ENCODE assay signal across 11 cellular contexts in the genomic region with DNA sequence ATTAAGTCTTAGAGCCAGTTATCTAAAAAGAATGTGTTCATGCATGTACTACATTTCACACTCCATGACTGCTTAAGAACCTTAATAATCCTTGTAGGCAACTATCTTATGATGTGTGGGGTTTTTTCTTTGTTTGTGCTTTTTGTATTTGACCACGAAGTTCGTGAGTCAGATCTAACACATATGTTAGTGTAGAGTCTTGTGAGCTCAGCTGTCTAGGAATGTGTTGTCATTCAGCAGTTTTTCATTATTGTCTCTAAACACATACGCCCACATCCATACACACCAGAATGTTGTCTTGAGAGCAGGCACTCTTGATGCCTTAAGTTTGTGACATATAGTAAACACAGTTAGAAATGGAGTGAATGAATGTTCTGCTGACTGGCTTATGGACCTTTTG. TPM values are rescaled to one million over a fixed set of nuclear protein-coding genes. Genes with fewer than 3 reads are reported as not detected.
DNase-seq lines count a peak whose midpoint lies in the region; ATAC-seq and TF ChIP-seq lines count a peak whose summit lies in the region.
"Had no signal": no experiment of that assay in that cellular context is flagged by ENCODE, and none has a peak within 500 bp of the region (broad histone marks: within the 10 kb centered on the region; RNA-seq: fewer than 3 reads in every experiment).

No MANE protein-coding gene starts in this region.

- no peak overlapping the region for H3K27ac ChIP-seq in left lung

- H3K4me3 Mint-ChIP-seq in activated naive CD8-positive, alpha-beta T cell treated with anti-CD3 and anti-CD28 coated beads, Interleukin-2, amount 10 ng/mL, durations not matched to agents 7 days and 5 days, result no peak overlapping the region
- H3K4me3 Mint-ChIP-seq: H9 had no signal

- peak; percentile 30 for DNase-seq in GM10266 (ENCODE audit: extremely low spot score)
- no peak for DNase-seq in activated naive CD8-positive, alpha-beta T cell treated with anti-CD3 and anti-CD28 coated beads, Interleukin-2, amount 10 ng/mL, durations not matched to agents 7 days and 5 days
- no peak for DNase-seq in left lung
- no peak for DNase-seq in NCI-H510A (lab: John Stamatoyannopoulos, UW)
- no peak for DNase-seq in NCI-H1930 (lab: John Stamatoyannopoulos, UW)
- DNase-seq in KG1 (lab: John Stamatoyannopoulos, UW), result no peak
- DNase-seq: H9, head of caudate nucleus had no signal

- no peaks in the 10 kb centered on the region for H3K27me3 Mint-ChIP-seq in activated naive CD8-positive, alpha-beta T cell treated with anti-CD3 and anti-CD28 coated beads, Interleukin-2, amount 10 ng/mL, durations not matched to agents 7 days and 5 days

- H3K9me3 ChIP-seq in left lung, result no peaks in the 10 kb centered on the region

- no peak overlapping the region for H3K4me3 ChIP-seq in left lung

- H3K36me3 ChIP-seq in left lung, result peaks cover 0 to 4% of the 10 kb centered on the region in 2 donors

- intact Hi-C loops in left lung (cut with DNase I), result no loop called here

- H3K36me3 Mint-ChIP-seq in activated naive CD8-positive, alpha-beta T cell treated with anti-CD3 and anti-CD28 coated beads, Interleukin-2, amount 10 ng/mL, durations not matched to agents 7 days and 5 days, result peaks cover 53% of the 10 kb centered on the region

- H3K27me3 ChIP-seq in left lung, result no peaks in the 10 kb centered on the region

- TF ChIP-seq CTCF in GM10266 (IDR thresholded peaks at IDR 0.05; ENCODE audit: control insufficient read depth, insufficient read depth, low read depth, missing control alignments) (no peak), left lung (IDR thresholded peaks at IDR 0.05) (no peak)

- ATAC-seq in HG02852 (IDR thresholded peaks at IDR 0.05; ENCODE audit: unreplicated experiment) (peak; percentile 50), left lung (peak; percentile 49), HG02938 (IDR thresholded peaks at IDR 0.05; ENCODE audit: unreplicated experiment) (no peak)
- peak; percentile 54 for ATAC-seq in activated naive CD8-positive, alpha-beta T cell treated with anti-CD3 and anti-CD28 coated beads, Interleukin-2, amount 10 ng/mL, durations not matched to agents 7 days and 5 days (ENCODE audit: low read depth)
- ATAC-seq: Panc1 had no signal

- POLR2A ChIA-PET in activated naive CD8-positive, alpha-beta T cell treated with anti-CD3 and anti-CD28 coated beads, Interleukin-2, amount 10 ng/mL, durations not matched to agents 7 days and 5 days (lab: Charles Lee), result no interaction called here

- no peaks in the 10 kb centered on the region for H3K9me3 Mint-ChIP-seq in activated naive CD8-positive, alpha-beta T cell treated with anti-CD3 and anti-CD28 coated beads, Interleukin-2, amount 10 ng/mL, durations not matched to agents 7 days and 5 days

- H3K27ac Mint-ChIP-seq in activated naive CD8-positive, alpha-beta T cell treated with anti-CD3 and anti-CD28 coated beads, Interleukin-2, amount 10 ng/mL, durations not matched to agents 7 days and 5 days, result no peak overlapping the region
- H3K27ac Mint-ChIP-seq: H9 had no signal

- H3K4me1 Mint-ChIP-seq in activated naive CD8-positive, alpha-beta T cell treated with anti-CD3 and anti-CD28 coated beads, Interleukin-2, amount 10 ng/mL, durations not matched to agents 7 days and 5 days, result peaks cover 53% of the 10 kb centered on the region

- peaks cover 0 to 39% of the 10 kb centered on the region in 2 donors for H3K4me1 ChIP-seq in left lung

RNA-seq across cellular contexts. Expression of a gene that starts 38.4 kb away (rescaled TPM):
- 100 to 1,000 TPM; 138 to 143 TPM for total RNA-seq in activated naive CD8-positive, alpha-beta T cell treated with anti-CD3 and anti-CD28 coated beads, Interleukin-2, amount 10 ng/mL, durations not matched to agents 7 days and 5 days
- 10 to 100 TPM; 67.2 to 86.5 TPM for total RNA-seq in left lung
